36 cellular contexts compared by ENCODE assay signal in the genomic region with DNA sequence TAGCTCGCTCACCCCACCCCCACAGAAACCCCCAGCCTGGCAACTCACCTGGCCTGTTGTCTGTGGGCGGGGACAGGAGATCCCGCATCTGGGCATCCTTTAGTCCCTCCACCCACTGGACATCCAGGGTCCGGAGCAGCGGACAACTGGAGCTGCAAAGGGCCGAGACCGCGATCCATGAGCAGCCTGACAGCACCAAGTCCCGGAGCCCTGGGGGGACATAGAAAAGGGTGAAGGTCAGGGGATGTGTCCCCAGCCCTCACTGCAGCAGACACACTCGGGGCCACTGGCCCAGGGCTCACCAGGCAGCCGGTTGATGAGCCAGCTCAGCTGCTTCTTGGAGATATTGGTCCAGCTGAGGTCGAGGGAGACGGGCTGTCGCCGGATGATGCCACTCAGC.
"Had no signal": no experiment of that assay in that cellular context is flagged by ENCODE, and none has a peak within 500 bp of the region (broad histone marks: within the 10 kb centered on the region; RNA-seq: fewer than 3 reads in every experiment).

No MANE protein-coding gene starts in this region.

- DNase-seq: activated B cell treated with CpG ODN at 0.5 μM for 24 hours; activated CD4-positive, alpha-beta memory T cell treated with anti-CD3 and anti-CD28 coated beads for 36 hours; activated CD4-positive, alpha-beta T cell treated with anti-CD3 and anti-CD28 coated beads for 4 hours; activated CD4-positive, alpha-beta T cell treated with anti-CD3 and anti-CD28 coated beads, Interleukin-2, amount 10 ng/mL, durations not matched to agents 24 days and 14 days; activated CD4-positive, alpha-beta T cell treated with anti-CD3 and anti-CD28 coated beads, Interleukin-2, amount 50 U/mL, for 1 hour; activated CD4-positive, alpha-beta T cell treated with anti-CD3 and anti-CD28 coated beads, Interleukin-2, amount 50 U/mL, for 4 hours; activated CD4-positive, CD25-positive, alpha-beta regulatory T cell treated with anti-CD3 and anti-CD28 coated beads, Interleukin-2, amount 50 U/mL, for 72 hours; activated CD8-positive, alpha-beta memory T cell treated with anti-CD3 and anti-CD28 coated beads, Interleukin-2, amount 50 U/mL, for 4 hours; activated CD8-positive, alpha-beta T cell treated with anti-CD3 and anti-CD28 coated beads for 36 hours; activated effector memory CD4-positive, alpha-beta T cell treated with Interleukin-2 at 50 U/mL for 16 hours; activated gamma-delta T cell; activated naive CD4-positive, alpha-beta T cell treated with anti-CD3 and anti-CD28 coated beads, Interleukin-2, amount 10 ng/mL, durations not matched to agents 7 days and 5 days; activated naive CD4-positive, alpha-beta T cell treated with Interleukin-2 at 50 U/mL for 16 hours; activated naive CD8-positive, alpha-beta T cell treated with anti-CD3 and anti-CD28 coated beads, Interleukin-2, amount 10 ng/mL, durations not matched to agents 7 days and 5 days; activated naive CD8-positive, alpha-beta T cell treated with anti-CD3 and anti-CD28 coated beads, Interleukin-2, amount 50 U/mL, for 24 hours; activated T-cell treated with anti-CD3 and anti-CD28 coated beads, Interleukin-2, amount 50 U/mL, for 24 hours; activated T-cell treated with anti-CD3 and anti-CD28 coated beads, Interleukin-2, amount 50 U/mL, for 48 hours; amygdala; anterior cingulate cortex; caudate nucleus; cerebellar nuclear complex; T-helper 1 cell; T-helper 2 cell; T-helper 9 cell had no signal

- H3K4me3 ChIP-seq: ascending aorta, cardiac muscle cell had no signal

- FAIRE-seq: bronchial epithelial cell, TTC549 had no signal

- H3K27ac Mint-ChIP-seq: activated B cell treated with CpG ODN at 0.5 μM for 24 hours; activated CD4-positive, alpha-beta T cell treated with anti-CD3 and anti-CD28 coated beads, Interleukin-2, amount 10 ng/mL, durations not matched to agents 24 days and 14 days; activated CD8-positive, alpha-beta T cell treated with anti-CD3 and anti-CD28 coated beads for 36 hours; activated naive CD4-positive, alpha-beta T cell treated with anti-CD3 and anti-CD28 coated beads, Interleukin-2, amount 10 ng/mL, durations not matched to agents 7 days and 5 days; activated naive CD8-positive, alpha-beta T cell; activated naive CD8-positive, alpha-beta T cell treated with anti-CD3 and anti-CD28 coated beads, Interleukin-2, amount 10 ng/mL, durations not matched to agents 7 days and 5 days; activated naive CD8-positive, alpha-beta T cell treated with anti-CD3 and anti-CD28 coated beads, Interleukin-2, amount 50 U/mL, for 24 hours; activated T-helper 2 cell treated with anti-CD3 and anti-CD28 coated beads, Interferon-gamma antibody, Interleukin-2, Interleukin-4, amounts not matched to agents 10 μg/mL and 5 μg/mL and 100 μg/mL, durations not matched to agents 14 hours and 24 hours and 36 hours; T-helper 1 cell treated with Interleukin-12 subunit alpha and Interleukin-12 subunit beta and Interleukin-4 antibody, amounts not matched to agents 30 μg/mL and 1 μg/mL, for 36 hours; T-helper 2 cell treated with Interferon-gamma antibody and Interleukin-4, amounts not matched to agents 5 μg/mL and 100 μg/mL, for 36 hours had no signal

- H3K9me3 Mint-ChIP-seq: activated naive CD4-positive, alpha-beta T cell treated with anti-CD3 and anti-CD28 coated beads, Interleukin-2, amount 50 U/mL, for 24 hours had no signal

- ATAC-seq: activated CD8-positive, alpha-beta T cell treated with anti-CD3 and anti-CD28 coated beads for 36 hours; activated naive CD8-positive, alpha-beta T cell treated with anti-CD3 and anti-CD28 coated beads, Interleukin-2, amount 50 U/mL, for 24 hours had no signal

- H3K4me3 Mint-ChIP-seq: activated B cell treated with CpG ODN at 0.5 μM for 24 hours; activated CD4-positive, alpha-beta memory T cell treated with anti-CD3 and anti-CD28 coated beads for 36 hours; activated CD4-positive, alpha-beta T cell treated with anti-CD3 and anti-CD28 coated beads, Interleukin-2, amount 10 ng/mL, durations not matched to agents 24 days and 14 days; activated CD8-positive, alpha-beta T cell treated with anti-CD3 and anti-CD28 coated beads for 36 hours; activated naive CD4-positive, alpha-beta T cell treated with anti-CD3 and anti-CD28 coated beads, Interleukin-2, amount 10 ng/mL, durations not matched to agents 7 days and 5 days; activated naive CD4-positive, alpha-beta T cell treated with anti-CD3 and anti-CD28 coated beads, Interleukin-2, amount 50 U/mL, for 24 hours; activated naive CD8-positive, alpha-beta T cell; activated naive CD8-positive, alpha-beta T cell treated with anti-CD3 and anti-CD28 coated beads, Interleukin-2, amount 10 ng/mL, durations not matched to agents 7 days and 5 days; activated naive CD8-positive, alpha-beta T cell treated with anti-CD3 and anti-CD28 coated beads, Interleukin-2, amount 50 U/mL, for 24 hours; activated T-cell treated with anti-CD3 and anti-CD28 coated beads, Interleukin-2, amount 50 U/mL, for 24 hours; brain; central memory CD8-positive, alpha-beta T cell; T-helper 1 cell treated with Interleukin-12 subunit alpha and Interleukin-12 subunit beta and Interleukin-4 antibody, amounts not matched to agents 30 μg/mL and 1 μg/mL, for 36 hours; T-helper 2 cell treated with Interferon-gamma antibody and Interleukin-4, amounts not matched to agents 5 μg/mL and 100 μg/mL, for 36 hours had no signal

- H3K9me3 ChIP-seq: ascending aorta had no signal

- H3K4me1 ChIP-seq: ascending aorta had no signal

- H3K4me1 Mint-ChIP-seq: activated naive CD4-positive, alpha-beta T cell treated with anti-CD3 and anti-CD28 coated beads, Interleukin-2, amount 10 ng/mL, durations not matched to agents 7 days and 5 days had no signal

- H3K27me3 ChIP-seq: ascending aorta, cardiac muscle cell had no signal

- H3K27ac ChIP-seq: ascending aorta, cardiac muscle cell, VCaP had no signal
